In the genomic region with DNA sequence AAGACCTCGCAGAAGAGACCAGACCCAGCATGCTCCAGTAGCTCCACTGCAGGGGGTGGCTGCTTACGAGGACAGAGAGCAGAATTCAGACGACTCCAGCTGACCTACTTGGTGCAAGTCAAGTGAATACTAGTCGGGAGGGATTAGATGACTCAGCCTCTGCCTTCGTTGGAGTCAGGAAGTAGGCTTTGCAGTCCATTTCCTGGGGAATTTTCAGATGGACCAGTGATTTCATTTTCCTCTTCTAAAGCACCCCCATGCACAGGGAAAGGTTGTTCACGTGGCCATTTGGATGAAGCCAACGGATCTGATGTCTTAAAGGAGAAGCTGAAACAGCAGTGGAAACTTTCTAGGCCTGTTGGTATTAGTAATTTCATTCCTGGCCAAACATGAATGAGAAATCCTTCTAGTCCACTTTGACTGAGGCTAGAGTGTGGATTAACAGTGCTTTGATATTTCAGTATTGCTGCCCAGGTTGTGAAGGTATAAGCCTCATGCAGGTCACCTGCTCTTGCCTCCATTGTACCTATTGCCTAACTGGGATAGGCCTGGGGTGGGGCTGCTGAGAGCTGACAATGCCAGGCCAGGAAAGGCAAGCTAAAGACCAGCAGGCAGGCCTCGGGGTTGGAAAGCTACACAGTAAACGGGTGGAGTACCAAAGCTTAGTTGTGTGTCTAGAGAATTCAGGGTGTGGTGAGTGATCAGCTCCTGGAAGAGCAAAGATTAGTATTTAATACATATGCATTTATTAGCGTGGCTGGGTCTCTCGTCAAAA, we compare ENCODE assay signal across 8 cellular contexts.
DNase-seq lines count a peak whose midpoint lies in the region; ATAC-seq and TF ChIP-seq lines count a peak whose summit lies in the region.

No MANE protein-coding gene starts in this region.

- H3K9me3 ChIP-seq in thyroid gland = no peaks in the 10 kb centered on the region

- in situ Hi-C loops in ACHN (cut with HindIII; ENCODE audit: low pct_ligation_motif_present, low pct_unique_long_range_greater_than_20kb, low sequenced_read_pairs) (no loop called here), astrocyte of the spinal cord (cut with HindIII; ENCODE audit: low sequenced_read_pairs) (no loop called here)

- WGBS in thyroid gland, 2 donors = 58 to 59% methylated on average over 11 of the region's 11 CpGs

- H3K27ac ChIP-seq in thyroid gland = peak overlapping the region in 1 of 3 donors; percentile 1

- no peaks in the 10 kb centered on the region for H3K36me3 ChIP-seq in thyroid gland

- no peak for TF ChIP-seq CTCF in astrocyte of the spinal cord (IDR thresholded peaks at IDR 0.05; ENCODE audit: low read depth, low read length)
- TF ChIP-seq CTCF in thyroid gland (IDR thresholded peaks at IDR 0.05) = no peak

- no peaks in the 10 kb centered on the region for H3K27me3 ChIP-seq in thyroid gland

- peak; percentile 98 for DNase-seq in ACHN
- peak; percentile 90 for DNase-seq in HS-5 (ENCODE audit: low read depth)
- DNase-seq in astrocyte of the spinal cord (ENCODE audit: low read depth, low spot score) = peak; percentile 97
- peak; percentile 73 to 88 for DNase-seq in left colon
- DNase-seq in stimulated activated CD4-positive, alpha-beta T cell treated with anti-CD3 and anti-CD28 coated beads, Interleukin-4, amount 100 ng/mL, for 1 hour = no peak
- DNase-seq in NCI-H2171 treated with DMSO at 0.1 percent for 48 hours (lab: John Stamatoyannopoulos, UW) = no peak
- DNase-seq in Ammon's horn (ENCODE audit: low spot score) = no peak
- no peak for DNase-seq in thyroid gland

- no peak for TF ChIP-seq POLR2A in thyroid gland (IDR thresholded peaks at IDR 0.05)

- intact Hi-C loops in left colon (cut with DNase I, micrococcal nuclease) (no loop called here), thyroid gland (cut with DNase I) (no loop called here)

- no peak overlapping the region for H3K4me3 ChIP-seq in astrocyte of the spinal cord (ENCODE audit: low read depth, low read length)
- H3K4me3 ChIP-seq in thyroid gland (replicated peaks in 1 of 3) = no peak overlapping the region

- H3K4me1 ChIP-seq in thyroid gland = peaks cover 0 to 12% of the 10 kb centered on the region in 2 donors

- peak; percentile 84 for ATAC-seq in left colon

Comparison
In these comparisons a context has a peak if more than half of its experiments do, and no peak if none do; other contexts are left out.
1. DNase-seq: peak in ACHN (single experiment), HS-5 (single experiment), astrocyte of the spinal cord (single experiment) and left colon (2 of 2); none in stimulated activated CD4-positive, alpha-beta T cell treated with anti-CD3 and anti-CD28 coated beads, Interleukin-4, amount 100 ng/mL, for 1 hour (single experiment), NCI-H2171 treated with DMSO at 0.1 percent for 48 hours (single experiment), Ammon's horn (single experiment) and thyroid gland (0 of 2).